ENCODE assay signal across 13 cellular contexts in the genomic region with DNA sequence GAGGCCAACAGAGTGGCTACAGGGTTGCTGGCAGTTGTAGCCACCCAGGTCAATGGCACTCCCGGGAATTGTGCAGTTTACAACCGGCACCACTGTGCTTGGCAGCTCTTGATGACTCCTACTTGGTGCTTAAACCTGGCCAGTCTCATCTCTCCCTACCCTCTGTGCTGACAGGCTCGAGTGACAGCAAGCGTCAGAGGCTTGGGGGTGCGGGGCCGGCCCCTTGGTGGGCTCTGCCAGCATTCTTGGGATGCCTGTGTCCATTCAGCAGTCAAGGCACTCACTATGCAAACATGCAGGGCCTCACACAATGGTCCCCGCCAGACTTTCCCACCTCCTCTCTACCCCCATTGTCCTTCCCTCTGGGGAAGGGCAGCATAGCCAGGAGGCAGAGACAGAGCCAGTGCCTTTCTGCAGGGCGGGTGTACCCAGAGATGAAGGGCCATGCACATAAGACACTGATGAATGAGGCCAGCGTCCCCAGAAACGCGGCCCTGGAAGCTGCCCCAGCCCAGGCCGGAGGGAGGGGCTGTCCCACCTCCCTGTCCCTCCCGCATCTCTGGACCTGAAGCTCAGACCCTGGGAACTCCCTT. TPM values are rescaled to one million over a fixed set of nuclear protein-coding genes. Genes with fewer than 3 reads are reported as not detected.
DNase-seq lines count a peak whose midpoint lies in the region; ATAC-seq and FAIRE-seq lines count a peak whose summit lies in the region.
"Had no signal": no experiment of that assay in that cellular context is flagged by ENCODE, and none has a peak within 500 bp of the region (broad histone marks: within the 10 kb centered on the region; RNA-seq: fewer than 3 reads in every experiment).

No MANE protein-coding gene starts in this region.

- H3K4me1 ChIP-seq in naive thymus-derived CD4-positive, alpha-beta T cell (ENCODE audit: control insufficient read depth in 2 of 2, insufficient read depth in 2 of 2, low read length in 2 of 2): no peaks in the 10 kb centered on the region

- H3K4me1 Mint-ChIP-seq in naive thymus-derived CD4-positive, alpha-beta T cell: peaks cover 0 to 14% (median 0%) of the 10 kb centered on the region in 7 donors

- H3K27me3 Mint-ChIP-seq in naive thymus-derived CD4-positive, alpha-beta T cell: no peaks in the 10 kb centered on the region

- H3K9me3 Mint-ChIP-seq in naive thymus-derived CD4-positive, alpha-beta T cell: peaks cover 0 to 5% (median 0%) of the 10 kb centered on the region in 11 donors

- POLR2A ChIA-PET in naive thymus-derived CD4-positive, alpha-beta T cell (lab: Charles Lee): no interaction called here

- no peaks in the 10 kb centered on the region for H3K36me3 ChIP-seq in naive thymus-derived CD4-positive, alpha-beta T cell (ENCODE audit: control insufficient read depth in 2 of 3, insufficient read depth in 3 of 3, low read length in 3 of 3)

- no peak overlapping the region for H3K27ac ChIP-seq in naive thymus-derived CD4-positive, alpha-beta T cell (ENCODE audit: low read depth, low read length)

- intact Hi-C loops in naive thymus-derived CD4-positive, alpha-beta T cell (cut with micrococcal nuclease): no loop called here

- no peaks in the 10 kb centered on the region for H3K27me3 ChIP-seq in naive thymus-derived CD4-positive, alpha-beta T cell (ENCODE audit: control insufficient read depth in 2 of 2, insufficient read depth in 2 of 2, low read length in 2 of 2)
- H3K27me3 ChIP-seq: dorsolateral prefrontal cortex had no signal

- no peaks in the 10 kb centered on the region for H3K9me3 ChIP-seq in naive thymus-derived CD4-positive, alpha-beta T cell (ENCODE audit: control insufficient read depth in 2 of 3, low read length in 3 of 3)

- CTCF ChIA-PET in naive thymus-derived CD4-positive, alpha-beta T cell (lab: Charles Lee): no interaction called here

- H3K36me3 Mint-ChIP-seq in naive thymus-derived CD4-positive, alpha-beta T cell: no peaks in the 10 kb centered on the region

- peak; percentile 34 for ATAC-seq in naive thymus-derived CD4-positive, alpha-beta T cell
- ATAC-seq in HG02571 (IDR thresholded peaks at IDR 0.05; ENCODE audit: unreplicated experiment): no peak

- H3K27ac Mint-ChIP-seq in naive thymus-derived CD4-positive, alpha-beta T cell: no peak overlapping the region

- no peak overlapping the region for H3K4me3 Mint-ChIP-seq in naive thymus-derived CD4-positive, alpha-beta T cell

- H3K4me3 ChIP-seq in naive thymus-derived CD4-positive, alpha-beta T cell (ENCODE audit: low read length): no peak overlapping the region
- H3K4me3 ChIP-seq: dorsolateral prefrontal cortex had no signal

- DNase-seq in AG08396 (ENCODE audit: low spot score) (peak; percentile 86), RCC 7860 (ENCODE audit: low spot score) (peak; percentile 97), fibroblast of peridontal ligament (ENCODE audit: extremely low read depth) (peak; percentile 40), SHP77 treated with DMSO at 0.1 percent for 48 hours (lab: John Stamatoyannopoulos, UW) (no peak), activated gamma-delta T cell treated with Interleukin-2 at 50 U/mL for 16 hours (no peak), COLO829 (ENCODE audit: low spot score) (no peak)
- no peak for DNase-seq in naive thymus-derived CD4-positive, alpha-beta T cell
- DNase-seq: C1 segment of cervical spinal cord, dorsolateral prefrontal cortex, MV-4-11, RPMI8226 had no signal

- peak; percentile 95 for FAIRE-seq in RCC 7860 (lab: Jason Lieb, UNC)
- FAIRE-seq: GM18507 had no signal

RNA-seq across cellular contexts. Expression of a gene that starts 26.3 kb away (rescaled TPM):
- total RNA-seq in naive thymus-derived CD4-positive, alpha-beta T cell: 10 to 100 TPM; 49.7 to 92.9 (median 58.0) TPM
- polyA plus RNA-seq in naive thymus-derived CD4-positive, alpha-beta T cell: 1 to 10 TPM; 1.9 to 7.1 TPM

Comparison
In these comparisons a context has a peak if more than half of its experiments do, and no peak if none do; other contexts are left out.
1. DNase-seq: peak in AG08396 (single experiment), RCC 7860 (single experiment) and fibroblast of peridontal ligament (single experiment); none in naive thymus-derived CD4-positive, alpha-beta T cell (0 of 9), SHP77 treated with DMSO at 0.1 percent for 48 hours (single experiment), activated gamma-delta T cell treated with Interleukin-2 at 50 U/mL for 16 hours (single experiment) and COLO829 (single experiment).